Comparison of ENCODE assay signal across 30 cellular contexts in the genomic region with DNA sequence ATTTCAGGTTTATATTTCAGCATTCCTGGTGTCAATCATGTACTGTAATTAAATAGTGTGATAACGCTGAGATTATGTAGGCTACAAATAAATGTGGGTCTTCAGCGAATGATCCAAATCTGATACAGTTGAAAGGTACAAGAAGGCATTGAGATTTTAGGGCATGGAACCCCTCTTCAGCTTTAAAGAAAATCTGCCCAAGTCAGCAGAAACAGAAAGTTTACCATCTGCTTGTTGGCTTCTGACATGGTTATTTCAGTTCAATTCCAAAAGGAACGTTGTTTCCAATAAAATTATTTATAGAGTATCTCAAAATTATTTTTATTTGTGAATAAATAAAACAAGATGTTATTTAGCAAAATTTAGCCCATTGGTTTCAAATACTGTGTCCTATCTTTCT.
"Had no signal": no experiment of that assay in that cellular context is flagged by ENCODE, and none has a peak within 500 bp of the region (broad histone marks: within the 10 kb centered on the region; RNA-seq: fewer than 3 reads in every experiment).

No MANE protein-coding gene starts in this region.

- H3K27me3 ChIP-seq: neural progenitor cell, ovary, testis, tibial nerve, upper lobe of left lung, vagina had no signal

- H2AFZ ChIP-seq: parathyroid adenoma had no signal

- DNase-seq: naive thymus-derived CD4-positive, alpha-beta T cell; natural killer cell; occipital lobe; ovary; posterior cingulate gyrus; psoas muscle; right cardiac atrium; spleen; stimulated activated CD4-positive, alpha-beta T cell treated with anti-CD3 and anti-CD28 coated beads, Interleukin-12 subunit alpha, Interleukin-12 subunit beta, amount 100 ng/mL, for 4 hours; stimulated activated CD4-positive, alpha-beta T cell treated with anti-CD3 and anti-CD28 coated beads, Interleukin-1b, Interleukin-23, amount 100 ng/mL, for 48 hours; stimulated activated CD4-positive, alpha-beta T cell treated with anti-CD3 and anti-CD28 coated beads, Interleukin-4, amount 100 ng/mL, for 1 hour; stimulated activated CD4-positive, alpha-beta T cell treated with anti-CD3 and anti-CD28 coated beads, Interleukin-4, amount 100 ng/mL, for 4 hours; stimulated activated CD8-positive, alpha-beta memory T cell treated with anti-CD3 and anti-CD28 coated beads, Interleukin-4, amount 100 ng/mL, for 48 hours; stimulated activated naive CD4-positive, alpha-beta T cell; stimulated activated naive CD8-positive, alpha-beta T cell treated with anti-CD3 and anti-CD28 coated beads, Interleukin-15, amount 100 ng/mL, for 72 hours; stimulated activated naive CD8-positive, alpha-beta T cell treated with anti-CD3 and anti-CD28 coated beads, Interleukin-15, Interleukin-2, amounts not matched to agents 100 U/mL and 50 U/mL, for 24 hours; substantia nigra; testis; trophoblast cell; upper lobe of left lung had no signal

- H3K4me1 ChIP-seq: neural progenitor cell, parathyroid adenoma, psoas muscle, spleen, suprapubic skin, testis, tibial nerve, upper lobe of left lung, vagina had no signal

- H3K9ac ChIP-seq: neural progenitor cell, parathyroid adenoma had no signal

- H3K4me3 ChIP-seq: neural progenitor cell, ovary, psoas muscle, skin epidermis, smooth muscle cell, spleen, suprapubic skin, testis, tibial nerve, upper lobe of left lung, vagina had no signal

- H3K36me3 ChIP-seq: neural progenitor cell, ovary, spleen, suprapubic skin, tibial nerve, upper lobe of left lung, vagina had no signal

- H3K79me2 ChIP-seq: parathyroid adenoma had no signal

- H3K27ac ChIP-seq: neural progenitor cell, ovary, parathyroid adenoma, psoas muscle, skin epidermis, spleen, suprapubic skin, testis, tibial nerve, upper lobe of left lung, vagina had no signal

- H3K9me3 ChIP-seq: ovary, psoas muscle, spleen, suprapubic skin, testis, tibial nerve, upper lobe of left lung, vagina had no signal

- FAIRE-seq: urothelium cell line had no signal

- ATAC-seq: naive thymus-derived CD4-positive, alpha-beta T cell; natural killer cell; right cardiac atrium; sciatic nerve; stimulated activated memory B cell treated with anti-CD40 and anti-IgM and Interleukin-4, amounts not matched to agents 10 μg/mL and 1 μg/mL and 100 μg/mL, for 72 hours; stimulated activated naive CD8-positive, alpha-beta T cell treated with anti-CD3 and anti-CD28 coated beads, Interleukin-15, amount 100 ng/mL, for 72 hours; stimulated activated naive CD8-positive, alpha-beta T cell treated with anti-CD3 and anti-CD28 coated beads, Interleukin-15, Interleukin-2, amounts not matched to agents 100 U/mL and 50 U/mL, for 24 hours had no signal

- H3K4me2 ChIP-seq: neural progenitor cell, smooth muscle cell had no signal
